Comparison of ENCODE assay signal across 8 cellular contexts in genomic region chr11:3824714-3825472, GRCh38. TPM values are rescaled to one million over a fixed set of nuclear protein-coding genes. Genes with fewer than 3 reads are reported as not detected.
DNase-seq lines count a peak whose midpoint lies in the region; ATAC-seq and TF ChIP-seq lines count a peak whose summit lies in the region.

No MANE protein-coding gene starts in this region.

- H2BK12ac ChIP-seq in trophoblast cell (ENCODE audit: low read length) = no peak overlapping the region

- H2BK120ac ChIP-seq in trophoblast cell (ENCODE audit: insufficient read depth, low read length, poor library complexity) = no peak overlapping the region

- H3K79me2 ChIP-seq in trophoblast cell (ENCODE audit: control insufficient read depth, insufficient read depth, low read length, poor library complexity) = no peaks in the 10 kb centered on the region

- no peaks in the 10 kb centered on the region for H3K79me1 ChIP-seq in trophoblast cell (ENCODE audit: low read length)

- H4K91ac ChIP-seq in trophoblast cell (ENCODE audit: low read depth, low read length) = no peak overlapping the region

- DNase-seq in NCI-H82 (lab: John Stamatoyannopoulos, UW) (peak; percentile 84), NCI-H82 treated with DMSO at 0.1 percent for 48 hours (lab: John Stamatoyannopoulos, UW; ENCODE audit: unreplicated experiment) (no peak), NT2/D1 (ENCODE audit: low read depth, low spot score) (peak; percentile 85), fibroblast of pulmonary artery (ENCODE audit: low read depth) (peak; percentile 55), trophoblast cell (peak; percentile 63 to 78)
- DNase-seq in activated CD8-positive, alpha-beta memory T cell treated with anti-CD3 and anti-CD28 coated beads, Interleukin-2, amount 50 U/mL, for 48 hours = peak; percentile 88

- H2BK5ac ChIP-seq in trophoblast cell (ENCODE audit: low read depth, low read length, poor library complexity) = no peak overlapping the region

- no CpG with 5 or more reads among the region's 18 CpGs for WGBS in trophoblast cell (ENCODE audit: extremely low coverage, insufficient coverage, insufficient read length)

- H2AK5ac ChIP-seq in trophoblast cell (ENCODE audit: low read length) = no peak overlapping the region

- no peak overlapping the region for H2AFZ ChIP-seq in trophoblast cell (ENCODE audit: insufficient read depth, low read length, poor library complexity)

- peaks cover 27% of the 10 kb centered on the region for H3K4me1 ChIP-seq in NT2/D1 (ENCODE audit: insufficient read depth, insufficient read length)
- no peaks in the 10 kb centered on the region for H3K4me1 ChIP-seq in trophoblast cell (ENCODE audit: control insufficient read depth in 1 of 2, insufficient read depth in 2 of 2, low read length in 2 of 2)

- TF ChIP-seq CTCF in fibroblast of pulmonary artery (IDR thresholded peaks at IDR 0.05; ENCODE audit: low read length, missing control alignments) = peak; percentile 65

- ATAC-seq in HG02798 (IDR thresholded peaks at IDR 0.05; ENCODE audit: poor library complexity, unreplicated experiment) = peak; percentile 82
- no peak for ATAC-seq in GM18858 (IDR thresholded peaks at IDR 0.05; ENCODE audit: unreplicated experiment)

- H3K18ac ChIP-seq in trophoblast cell (ENCODE audit: low read length) = no peak overlapping the region

- no peak overlapping the region for H4K12ac ChIP-seq in trophoblast cell (ENCODE audit: low read depth, low read length)

- H3K4me2 ChIP-seq in trophoblast cell (ENCODE audit: low read length) = no peak overlapping the region

- H3K36me3 ChIP-seq in NT2/D1 (ENCODE audit: insufficient read depth, insufficient read length, low read length) (peaks cover 71% of the 10 kb centered on the region), trophoblast cell (ENCODE audit: control insufficient read depth in 1 of 2, insufficient read depth in 2 of 2, low read length in 2 of 2) (peaks cover 25 to 34% of the 10 kb centered on the region in 2 experiments)

- H3K9ac ChIP-seq in NT2/D1 (ENCODE audit: insufficient read length, low read depth) (peak overlapping the region; percentile 8), trophoblast cell (ENCODE audit: low read length) (no peak overlapping the region)

- no peaks in the 10 kb centered on the region for H3K9me3 ChIP-seq in NT2/D1 (ENCODE audit: insufficient read depth, low read length)
- H3K9me3 ChIP-seq in trophoblast cell (ENCODE audit: insufficient read depth, low read depth, low read length) = no peaks in the 10 kb centered on the region

- H3K27me3 ChIP-seq in NT2/D1 (ENCODE audit: insufficient read depth, insufficient read length) (no peaks in the 10 kb centered on the region), trophoblast cell (ENCODE audit: insufficient read depth, low read length) (no peaks in the 10 kb centered on the region)

- no peak overlapping the region for H3K14ac ChIP-seq in trophoblast cell (ENCODE audit: low read length)

- H3K4ac ChIP-seq in trophoblast cell (ENCODE audit: low read depth, low read length) = no peak overlapping the region

- no peak overlapping the region for H3K27ac ChIP-seq in trophoblast cell (ENCODE audit: low read depth, low read length)

- no peak overlapping the region for H3K23ac ChIP-seq in trophoblast cell (ENCODE audit: low read length)

- no peak overlapping the region for H3K4me3 ChIP-seq in NT2/D1 (ENCODE audit: insufficient read length, low read depth)
- no peak overlapping the region for H3K4me3 ChIP-seq in fibroblast of pulmonary artery (replicated peaks; ENCODE audit: low read depth, low read length)
- no peak overlapping the region for H3K4me3 ChIP-seq in trophoblast cell (ENCODE audit: low read depth, low read length)

- no peak overlapping the region for H4K8ac ChIP-seq in trophoblast cell (ENCODE audit: low read depth, low read length)

RNA-seq across cellular contexts. Expression of gene RHOG, which starts 15.9 kb away (rescaled TPM):
- 48.3 and 53.7 TPM in 2 replicates for polyA plus RNA-seq in trophoblast cell (2013)

RNA-seq across cellular contexts. Expression of gene PGAP2, which starts 16.5 kb away (rescaled TPM):
- 24.0 TPM in 2 replicates for polyA plus RNA-seq in trophoblast cell (2013)

RNA-seq across cellular contexts. Expression of gene NUP98, which starts 27.5 kb away (rescaled TPM):
- 75.8 and 77.4 TPM in 2 replicates for polyA plus RNA-seq in trophoblast cell (2013)

RNA-seq across cellular contexts. Expression of gene STIM1, which starts 30.6 kb away (rescaled TPM):
- polyA plus RNA-seq in trophoblast cell (2013) = 17.6 and 18.0 TPM in 2 replicates
